ENCODE assay signal across 8 cellular contexts in genomic region chr17:30831663-30832437, GRCh38. TPM values are rescaled to one million over a fixed set of nuclear protein-coding genes. Genes with fewer than 3 reads are reported as not detected.
DNase-seq lines count a peak whose midpoint lies in the region; ATAC-seq and TF ChIP-seq lines count a peak whose summit lies in the region.

Gene ATAD5, plus strand, starts transcription at chr17:30831966. Its CDS starts 382 bp downstream, at chr17:30832348.

- peak; percentile 64 to 98 for TF ChIP-seq EP300 in tibial nerve (IDR thresholded peaks at IDR 0.05)

- H3K36me3 ChIP-seq in DOHH2 (ENCODE audit: control insufficient read depth, low read length) (peaks cover 39% of the 10 kb centered on the region), parathyroid adenoma (ENCODE audit: control insufficient read depth, insufficient read depth, low read length) (no peaks in the 10 kb centered on the region), tibial nerve (no peaks in the 10 kb centered on the region)

- peak within 1 kb of the TSS; percentile 97 for H3K27ac Mint-ChIP-seq in activated naive CD8-positive, alpha-beta T cell treated with anti-CD3 and anti-CD28 coated beads, Interleukin-2, amount 10 ng/mL, durations not matched to agents 7 days and 5 days

- H3K27ac ChIP-seq in DOHH2 (ENCODE audit: low read depth, low read length) (peak within 1 kb of the TSS; percentile 66), parathyroid adenoma (peak within 1 kb of the TSS; percentile 12), tibial nerve (peak within 1 kb of the TSS in 2 of 4 donors; percentile 41 to 58)

- intact Hi-C loops in cardiac septum (cut with DNase I): no loop called here

- POLR2A ChIA-PET in activated naive CD8-positive, alpha-beta T cell treated with anti-CD3 and anti-CD28 coated beads, Interleukin-2, amount 10 ng/mL, durations not matched to agents 7 days and 5 days (lab: Charles Lee): interaction anchor here (0.5 to 1.6 kb wide), 7 partner anchors 9 to 454 kb away, joined by 3 to 19 read pairs (median 4); no protein-coding TSS in a partner anchor

- no peaks in the 10 kb centered on the region for H3K9me3 Mint-ChIP-seq in activated naive CD8-positive, alpha-beta T cell treated with anti-CD3 and anti-CD28 coated beads, Interleukin-2, amount 10 ng/mL, durations not matched to agents 7 days and 5 days

- peak within 1 kb of the TSS; percentile 65 for H3K4me2 ChIP-seq in DOHH2 (ENCODE audit: low read length)
- peak within 1 kb of the TSS; percentile 99 for H3K4me2 ChIP-seq in parathyroid adenoma (ENCODE audit: low read length)

- H3K4me1 ChIP-seq in DOHH2 (ENCODE audit: control insufficient read depth, low read length): peaks cover 20% of the 10 kb centered on the region
- peaks cover 9% of the 10 kb centered on the region for H3K4me1 ChIP-seq in parathyroid adenoma
- peaks cover 0 to 17% (median 10%) of the 10 kb centered on the region in 4 donors for H3K4me1 ChIP-seq in tibial nerve

- peaks cover 31% of the 10 kb centered on the region for H3K4me1 Mint-ChIP-seq in activated naive CD8-positive, alpha-beta T cell treated with anti-CD3 and anti-CD28 coated beads, Interleukin-2, amount 10 ng/mL, durations not matched to agents 7 days and 5 days

- TF ChIP-seq CTCF in DOHH2 (IDR thresholded peaks at IDR 0.05; ENCODE audit: low read depth, low read length, poor library complexity, severe bottlenecking): no peak
- no peak for TF ChIP-seq CTCF in parathyroid adenoma (IDR thresholded peaks at IDR 0.05)
- peak in 1 of 5 experiments; percentile 47 for TF ChIP-seq CTCF in tibial nerve (IDR thresholded peaks at IDR 0.05)

- H3K4me3 Mint-ChIP-seq in activated naive CD8-positive, alpha-beta T cell treated with anti-CD3 and anti-CD28 coated beads, Interleukin-2, amount 10 ng/mL, durations not matched to agents 7 days and 5 days: peak within 1 kb of the TSS; percentile 99

- H3K9me2 ChIP-seq in DOHH2 (replicated peaks; ENCODE audit: control insufficient read depth, low read length): no peaks in the 10 kb centered on the region

- peak; percentile 70 for DNase-seq in NCI-H1436 treated with DMSO at 0.1 percent for 48 hours (lab: John Stamatoyannopoulos, UW)
- peak; percentile 84 for DNase-seq in SW480 (ENCODE audit: low spot score)
- peak; percentile 92 for DNase-seq in activated naive CD8-positive, alpha-beta T cell treated with anti-CD3 and anti-CD28 coated beads, Interleukin-2, amount 10 ng/mL, durations not matched to agents 7 days and 5 days
- peak; percentile 96 for DNase-seq in cardiac septum (ENCODE audit: low spot score)
- DNase-seq in tibial nerve (ENCODE audit: low spot score in 2 of 2): peak; percentile 78 to 91

- H2AFZ ChIP-seq in parathyroid adenoma: peak within 1 kb of the TSS; percentile 91

- H3K27me3 Mint-ChIP-seq in activated naive CD8-positive, alpha-beta T cell treated with anti-CD3 and anti-CD28 coated beads, Interleukin-2, amount 10 ng/mL, durations not matched to agents 7 days and 5 days: no peaks in the 10 kb centered on the region

- TF ChIP-seq POLR2A in tibial nerve (IDR thresholded peaks at IDR 0.05): peak in 1 of 2 donors; percentile 28

- ATAC-seq in HG02588 (IDR thresholded peaks at IDR 0.05; ENCODE audit: unreplicated experiment): peak; percentile 74
- peak; percentile 93 for ATAC-seq in activated naive CD8-positive, alpha-beta T cell treated with anti-CD3 and anti-CD28 coated beads, Interleukin-2, amount 10 ng/mL, durations not matched to agents 7 days and 5 days (ENCODE audit: low read depth)

- 1% methylated on average over 41 to 59 of the region's 59 CpGs for WGBS in tibial nerve, 2 donors

- H3K9ac ChIP-seq in parathyroid adenoma: peak within 1 kb of the TSS; percentile 59

- no peaks in the 10 kb centered on the region for H3K27me3 ChIP-seq in DOHH2 (ENCODE audit: control insufficient read depth, low read length)
- H3K27me3 ChIP-seq in parathyroid adenoma (ENCODE audit: control insufficient read depth, insufficient read depth, low read length): no peaks in the 10 kb centered on the region
- no peaks in the 10 kb centered on the region for H3K27me3 ChIP-seq in tibial nerve

- H4K20me1 ChIP-seq in DOHH2 (ENCODE audit: control insufficient read depth, insufficient read depth, low read depth, low read length): peaks cover 11% of the 10 kb centered on the region; the same call in 1 of the 2 replicates

- H3K4me3 ChIP-seq in DOHH2 (ENCODE audit: low read length) (peak within 1 kb of the TSS; percentile 96), parathyroid adenoma (ENCODE audit: low read depth, low read length) (peak within 1 kb of the TSS; percentile 80), tibial nerve (peak within 1 kb of the TSS; percentile 54 to 89 (median 74))

- H3K9me3 ChIP-seq in DOHH2 (ENCODE audit: control insufficient read depth, insufficient read depth, low read length) (no peaks in the 10 kb centered on the region), parathyroid adenoma (ENCODE audit: control insufficient read depth, low read length) (no peaks in the 10 kb centered on the region), tibial nerve (no peaks in the 10 kb centered on the region)

- H3K79me2 ChIP-seq in DOHH2 (ENCODE audit: control insufficient read depth, low read length) (peaks cover 54% of the 10 kb centered on the region), parathyroid adenoma (no peaks in the 10 kb centered on the region)

- H3F3A ChIP-seq in DOHH2 (ENCODE audit: control insufficient read depth, insufficient read depth): no peaks in the 10 kb centered on the region

- H3K36me3 Mint-ChIP-seq in activated naive CD8-positive, alpha-beta T cell treated with anti-CD3 and anti-CD28 coated beads, Interleukin-2, amount 10 ng/mL, durations not matched to agents 7 days and 5 days: peaks cover 20% of the 10 kb centered on the region

RNA-seq across cellular contexts. Expression of gene ATAD5, which starts in this region (rescaled TPM):
- 10 to 100 TPM; 25.8 to 29.7 TPM for total RNA-seq in activated naive CD8-positive, alpha-beta T cell treated with anti-CD3 and anti-CD28 coated beads, Interleukin-2, amount 10 ng/mL, durations not matched to agents 7 days and 5 days
- total RNA-seq in cardiac septum: 0.48 TPM
- 1 to 10 TPM; 1.2 to 1.7 (median 1.4) TPM for total RNA-seq in tibial nerve

Comparison
In these comparisons a context has a peak if more than half of its experiments do, and no peak if none do; other contexts are left out.
1. RNA of gene ATAD5 (total RNA-seq): 25.8 to 29.7 TPM in activated naive CD8-positive, alpha-beta T cell treated with anti-CD3 and anti-CD28 coated beads, Interleukin-2, amount 10 ng/mL, durations not matched to agents 7 days and 5 days; 1.2 to 1.7 TPM in tibial nerve and 0.48 TPM in cardiac septum (single experiment); every median in the first group is over 4 times any median in the second.
2. Peak in DNase-seq in cardiac septum; RNA of the gene not detected or under 1 TPM.
3. Peak in every context shown above with its lines, with median percentiles within 50 percentile points of each other: H3K4me3 ChIP-seq and DNase-seq.